Comparison of ENCODE assay signal across 9 cellular contexts in genomic region chr12:53179694-53180269, GRCh38. TPM values are rescaled to one million over a fixed set of nuclear protein-coding genes. Genes with fewer than 3 reads are reported as not detected.
DNase-seq lines count a peak whose midpoint lies in the region; ATAC-seq and TF ChIP-seq lines count a peak whose summit lies in the region.
"Had no signal": no experiment of that assay in that cellular context is flagged by ENCODE, and none has a peak within 500 bp of the region (broad histone marks: within the 10 kb centered on the region; RNA-seq: fewer than 3 reads in every experiment).

No MANE protein-coding gene starts in this region.

- no peak for DNase-seq in BE2C
- DNase-seq in adipocyte (ENCODE audit: low read depth) = no peak
- DNase-seq in spleen = no peak
- no peak for DNase-seq in NCI-H1092 (lab: John Stamatoyannopoulos, UW)
- DNase-seq in germinal center (ENCODE audit: low spot score) = no peak

- intact Hi-C loops in spleen (cut with DNase I; ENCODE audit: low total_unique reads) = no loop called here

- TF ChIP-seq CTCF in BE2C (IDR thresholded peaks at IDR 0.05; ENCODE audit: low read depth, low read length) (no peak), spleen (IDR thresholded peaks at IDR 0.05 in 8 of 11, conservative IDR thresholded peaks at IDR 0.05 in 3 of 11) (no peak)

- H3K4me3 ChIP-seq in BE2C (ENCODE audit: low read depth, low read length) = peak overlapping the region; percentile 77
- H3K4me3 ChIP-seq in adipocyte (ENCODE audit: low read length) = peak overlapping the region; percentile 88
- H3K4me3 ChIP-seq in iPS-15b (ENCODE audit: low read depth, low read length) = peak overlapping the region; percentile 90
- H3K4me3 ChIP-seq in spleen = peak overlapping the region; percentile 39 to 91 (median 78)

- no peak for TF ChIP-seq POLR2A in spleen (IDR thresholded peaks at IDR 0.05)

- 12 to 16% (median 15%) methylated on average over 14 of the region's 14 CpGs for WGBS in spleen, 5 donors

- ATAC-seq in GM19351 (IDR thresholded peaks at IDR 0.05; ENCODE audit: unreplicated experiment) (peak; percentile 23), HG03439 (IDR thresholded peaks at IDR 0.05; ENCODE audit: unreplicated experiment) (peak; percentile 15)

- H3K27me3 ChIP-seq in BE2C (no peaks in the 10 kb centered on the region), adipocyte (replicated peaks; ENCODE audit: control insufficient read depth, insufficient read depth, low read length) (no peaks in the 10 kb centered on the region), iPS-15b (ENCODE audit: control insufficient read depth, insufficient read depth, low read length) (peaks cover 45% of the 10 kb centered on the region), spleen (replicated peaks in 1 of 7) (no peaks in the 10 kb centered on the region)

- H3K9ac ChIP-seq in adipocyte (ENCODE audit: low read length) = peak overlapping the region; percentile 96
- H3K9ac ChIP-seq in iPS-15b (ENCODE audit: low read depth, low read length) = peak overlapping the region; percentile 51

- H3K36me3 ChIP-seq in BE2C = peaks cover 31% of the 10 kb centered on the region
- H3K36me3 ChIP-seq in adipocyte (ENCODE audit: control insufficient read depth, insufficient read depth, low read length, severe bottlenecking) = peaks cover 23% of the 10 kb centered on the region
- H3K36me3 ChIP-seq in iPS-15b (ENCODE audit: control insufficient read depth, insufficient read depth, low read length) = peaks cover 6% of the 10 kb centered on the region
- peaks cover 0 to 32% (median 24%) of the 10 kb centered on the region in 6 donors for H3K36me3 ChIP-seq in spleen

- H3K4me1 ChIP-seq in BE2C (peaks cover 7% of the 10 kb centered on the region), adipocyte (ENCODE audit: control insufficient read depth, insufficient read depth, low read length) (peaks cover 54% of the 10 kb centered on the region), iPS-15b (ENCODE audit: control insufficient read depth, insufficient read depth, low read length) (peaks cover 7% of the 10 kb centered on the region), spleen (peaks cover 31 to 64% (median 49%) of the 10 kb centered on the region in 6 donors)

- H3K27ac ChIP-seq in spleen = peak overlapping the region; percentile 92 to 97 (median 94)

- no peaks in the 10 kb centered on the region for H3K9me3 ChIP-seq in BE2C
- H3K9me3 ChIP-seq in adipocyte (ENCODE audit: control insufficient read depth, low read length) = no peaks in the 10 kb centered on the region
- no peaks in the 10 kb centered on the region for H3K9me3 ChIP-seq in iPS-15b (ENCODE audit: control insufficient read depth, insufficient read depth, low read length)
- no peaks in the 10 kb centered on the region for H3K9me3 ChIP-seq in spleen

RNA-seq across cellular contexts. Expression of gene ZNF740, which starts 0.7 kb away (rescaled TPM):
- 35.0 TPM for polyA plus RNA-seq in BE2C (2012; ENCODE audit: insufficient read depth, insufficient read length, low read depth)
- 10 to 100 TPM; 23.6 to 66.1 (median 45.1) TPM for total RNA-seq in spleen
- polyA plus RNA-seq in spleen = 10 to 100 TPM in 1 of 3 donors, 1 to 10 TPM in 2; 5.6 to 12.1 (median 7.5) TPM

RNA-seq across cellular contexts. Expression of gene CSAD, which starts 0.9 kb away (rescaled TPM):
- polyA plus RNA-seq in BE2C (2012; ENCODE audit: insufficient read depth, insufficient read length, low read depth) = 12.2 TPM
- 10 to 100 TPM; 33.7 to 73.0 (median 39.7) TPM for total RNA-seq in spleen
- polyA plus RNA-seq in spleen = 10 to 100 TPM; 17.9 to 36.3 (median 34.1) TPM

RNA-seq across cellular contexts. Expression of gene ITGB7, which starts 27.3 kb away (rescaled TPM):
- polyA plus RNA-seq in BE2C (2012; ENCODE audit: insufficient read depth, insufficient read length, low read depth) = not detected
- total RNA-seq in spleen = 10 to 100 TPM; 35.5 to 75.5 (median 62.2) TPM
- polyA plus RNA-seq in spleen = 10 to 100 TPM; 23.9 to 62.5 (median 46.5) TPM
- total RNA-seq: pulmonary artery endothelial cell had no signal

RNA-seq across cellular contexts. Expression of gene RARG, which starts 52.2 kb away (rescaled TPM):
- polyA plus RNA-seq in BE2C (2012; ENCODE audit: insufficient read depth, insufficient read length, low read depth) = 20.2 TPM
- total RNA-seq in spleen = 10 to 100 TPM in 5 of 7 donors, 1 to 10 TPM in 2; 9.4 to 20.8 (median 14.4) TPM
- polyA plus RNA-seq in spleen = 10 to 100 TPM in 1 of 3 donors, 1 to 10 TPM in 2; 4.6 to 10.1 (median 4.9) TPM
